20 cellular contexts compared by ENCODE assay signal in genomic region chr1:115647000-115647399, GRCh38. TPM values are rescaled to one million over a fixed set of nuclear protein-coding genes. Genes with fewer than 3 reads are reported as not detected.
DNase-seq lines count a peak whose midpoint lies in the region; ATAC-seq, FAIRE-seq and TF ChIP-seq lines count a peak whose summit lies in the region.
"Had no signal": no experiment of that assay in that cellular context is flagged by ENCODE, and none has a peak within 500 bp of the region (broad histone marks: within the 10 kb centered on the region; RNA-seq: fewer than 3 reads in every experiment).

No MANE protein-coding gene starts in this region.

- TF ChIP-seq CTCF in heart right ventricle (IDR thresholded peaks at IDR 0.05) (no peak), left ventricle myocardium inferior (IDR thresholded peaks at IDR 0.05; ENCODE audit: borderline replicate concordance) (no peak), K562 (IDR thresholded peaks at IDR 0.05 in 2 of 3, conservative IDR thresholded peaks at IDR 0.05 in 1 of 3; ENCODE audit: insufficient read depth in 2 of 3, low read depth in 1 of 3, low read length in 3 of 3) (no peak), transverse colon (IDR thresholded peaks at IDR 0.05) (no peak)

- 0 out of 4 replicates have a peak overlapping the region, but pooled peaks of 1 of the 2 experiments have one; percentile 7 for H3K9ac ChIP-seq in K562 (ENCODE audit: insufficient read depth in 1 of 2, low read depth in 2 of 2, low read length in 2 of 2)
- H3K9ac ChIP-seq: GM23248 had no signal

- 58 to 67% methylated on average over 4 of the region's 4 CpGs for WGBS in heart right ventricle, 2 donors
- WGBS in K562 (ENCODE audit: insufficient coverage, low coverage, missing lambda C conversion rate): 26% methylated on average over 4 of the region's 4 CpGs
- 52 to 60% methylated on average over 4 of the region's 4 CpGs for WGBS in transverse colon (ENCODE audit: low coverage in 1 of 2), 2 donors

- intact Hi-C loops in heart right ventricle (cut with DNase I): loop anchor here in 3 of 10 donors (2.0 to 10.0 kb wide), 3 partner anchors 20 to 58 kb away; no protein-coding TSS in a partner anchor
- intact Hi-C loops in left ventricle myocardium inferior (cut with micrococcal nuclease): no loop called here
- intact Hi-C loops in K562 (cut with micrococcal nuclease): no loop called here
- intact Hi-C loops in transverse colon (cut with DNase I; ENCODE audit: low total_unique reads): loop anchor here (1.0 kb wide), 1 partner anchor 53 kb away; no protein-coding TSS in a partner anchor

- in situ Hi-C loops in K562 (cut with MboI) (no loop called here), transverse colon (cut with MboI; ENCODE audit: low pct_ligation_motif_present in 1 of 4, low pct_unique_long_range_greater_than_20kb in 1 of 4, low sequenced_read_pairs in 3 of 4) (no loop called here)

- H3K27me3 ChIP-seq in heart right ventricle (no peaks in the 10 kb centered on the region), left ventricle myocardium inferior (ENCODE audit: low read depth) (no peaks in the 10 kb centered on the region), K562 (ENCODE audit: control insufficient read depth in 2 of 2, insufficient read depth in 2 of 2, low read length in 2 of 2) (no peaks in the 10 kb centered on the region), transverse colon (no peaks in the 10 kb centered on the region)

- H3K36me3 ChIP-seq in heart right ventricle (peaks cover 0 to 11% (median 0%) of the 10 kb centered on the region in 9 donors), left ventricle myocardium inferior (peaks cover 2% of the 10 kb centered on the region), K562 (ENCODE audit: control insufficient read depth, insufficient read depth, low read length) (peaks cover 20% of the 10 kb centered on the region), transverse colon (no peaks in the 10 kb centered on the region)

- no peak for TF ChIP-seq POLR2A in K562 (conservative IDR thresholded peaks at IDR 0.05)
- TF ChIP-seq POLR2A in transverse colon (IDR thresholded peaks at IDR 0.05): no peak

- no peak for DNase-seq in heart right ventricle
- no peak for DNase-seq in left ventricle myocardium inferior
- DNase-seq in K562 (ENCODE audit: extremely low read depth in 1 of 4, low spot score in 3 of 4): peak; percentile 57 to 76 (median 68)
- DNase-seq in islet precursor cell: peak; percentile 30
- DNase-seq in transverse colon: peak; percentile 17
- no peak for DNase-seq in NCI-H2171 (lab: John Stamatoyannopoulos, UW)
- DNase-seq in COLO829 (ENCODE audit: low spot score): no peak
- no peak for DNase-seq in activated naive CD4-positive, alpha-beta T cell treated with Interleukin-2 at 50 U/mL for 16 hours
- DNase-seq: activated CD4-positive, alpha-beta T cell treated with anti-CD3 and anti-CD28 coated beads, Interleukin-2, amount 50 U/mL, for 1 hour; activated naive CD4-positive, alpha-beta T cell treated with anti-CD3 and anti-CD28 coated beads, Interleukin-2, amount 50 U/mL, for 16 hours; anterior cingulate cortex; DMS53; effector CD4-positive, alpha-beta T cell; foreskin melanocyte; GM23248; KBM-7; kidney; naive B cell; NCI-H1694 had no signal

- no peak overlapping the region for H3K4me3 ChIP-seq in heart right ventricle
- no peak overlapping the region for H3K4me3 ChIP-seq in left ventricle myocardium inferior
- no peak overlapping the region for H3K4me3 ChIP-seq in K562
- H3K4me3 ChIP-seq in transverse colon: no peak overlapping the region
- H3K4me3 ChIP-seq: GM23248, smooth muscle cell had no signal

- peak in 6 of 8 donors; percentile 19 to 54 (median 39) for ATAC-seq in heart right ventricle
- ATAC-seq in K562: peak; percentile 8; the same call in 2 of the 3 replicates

- no peaks in the 10 kb centered on the region; the same call in 1 of the 2 replicates for H4K20me1 ChIP-seq in K562 (replicated peaks; ENCODE audit: control insufficient read depth, insufficient read depth, low read length)

- H3K4me1 ChIP-seq in heart right ventricle (peaks cover 0 to 80% (median 47%) of the 10 kb centered on the region in 9 donors), left ventricle myocardium inferior (peaks cover 66% of the 10 kb centered on the region), K562 (replicated peaks in 1 of 2; ENCODE audit: control insufficient read depth in 2 of 2, insufficient read depth in 2 of 2, low read length in 2 of 2) (peaks cover 33 to 71% of the 10 kb centered on the region in 2 experiments), transverse colon (peaks cover 29 to 83% (median 42%) of the 10 kb centered on the region in 4 donors)

- no peak for TF ChIP-seq EP300 in K562 (IDR thresholded peaks at IDR 0.05; ENCODE audit: low read length)
- TF ChIP-seq EP300 in transverse colon (IDR thresholded peaks at IDR 0.05; ENCODE audit: low read depth): no peak

- POLR2A ChIA-PET in K562 (lab: Yijun Ruan, JAX): interaction anchor here (0.5 to 0.8 kb wide), 2 partner anchors 8 to 9 kb away, joined by 3 read pairs; no protein-coding TSS in a partner anchor

- peak overlapping the region; percentile 7; the same call in 1 of the 2 replicates for H2AFZ ChIP-seq in K562 (ENCODE audit: low read depth, low read length)
- H2AFZ ChIP-seq: GM23248 had no signal

- no peaks in the 10 kb centered on the region for H3K9me3 ChIP-seq in heart right ventricle
- no peaks in the 10 kb centered on the region for H3K9me3 ChIP-seq in left ventricle myocardium inferior (replicated peaks)
- no peaks in the 10 kb centered on the region for H3K9me3 ChIP-seq in K562 (replicated peaks; ENCODE audit: control insufficient read depth, insufficient read depth, low read depth, low read length)
- no peaks in the 10 kb centered on the region for H3K9me3 ChIP-seq in transverse colon

- H3K79me2 ChIP-seq in K562 (ENCODE audit: control insufficient read depth, insufficient read depth, low read length): peaks cover 97% of the 10 kb centered on the region

- CTCF ChIA-PET in K562 (lab: Yijun Ruan, JAX; ENCODE audit: low intra/inter-chr PET ratio): no interaction called here

- peak overlapping the region; percentile 22; the same call in 1 of the 2 replicates for H3K4me2 ChIP-seq in K562 (ENCODE audit: insufficient read depth, low read length)
- H3K4me2 ChIP-seq: smooth muscle cell had no signal

- H3K27ac ChIP-seq in heart right ventricle (peak overlapping the region in 1 of 10 donors; percentile 8), left ventricle myocardium inferior (replicated peaks) (no peak overlapping the region), K562 (ENCODE audit: extremely low read depth, low read depth, low read length) (peak overlapping the region; percentile 46; the same call in 2 of the 3 replicates), transverse colon (peak overlapping the region in 3 of 4 donors; percentile 35 to 68 (median 56))
- H3K27ac ChIP-seq: GM23248 had no signal

- peaks cover 3% of the 10 kb centered on the region for H3K9me1 ChIP-seq in K562 (ENCODE audit: control insufficient read depth, insufficient read depth, low read length)

- TF ChIP-seq RAD21 in K562 (CRISPR knock-in tag; conservative IDR thresholded peaks at IDR 0.05 in 1 of 2, IDR thresholded peaks at IDR 0.05 in 1 of 2): no peak

- FAIRE-seq in K562 (lab: Jason Lieb, UNC): no peak
- FAIRE-seq: kidney had no signal

- no TSS peak for BruUV-seq in K562 (replicated peaks; lab: Mats Ljungman, UMichigan)

TF ChIP-seq in K562, 482 proteins besides CTCF, POLR2A, EP300 and RAD21 (continues in another document):
- TF ChIP-seq MEF2A (IDR thresholded peaks at IDR 0.05; ENCODE audit: control insufficient read depth, low read depth, low read length) (no peak), WHSC1 (IDR thresholded peaks at IDR 0.05; ENCODE audit: low read length) (no peak), ELF4 (CRISPR knock-in tag; IDR thresholded peaks at IDR 0.05) (no peak), GABPA (tag; conservative IDR thresholded peaks at IDR 0.05; ENCODE audit: low read depth) (0 out of 2 replicates have a peak, but pooled peaks have one; percentile 26), SMARCE1 (IDR thresholded peaks at IDR 0.05) (peak; percentile 24; the same call in 1 of the 2 replicates), SMARCA4 (IDR thresholded peaks at IDR 0.05) (peak; percentile 59), HDGF (IDR thresholded peaks at IDR 0.05) (0 out of 2 replicates have a peak, but pooled peaks have one; percentile 3), PKNOX1 (IDR thresholded peaks at IDR 0.05) (peak; percentile 86), FOXJ3 (CRISPR knock-in tag; IDR thresholded peaks at IDR 0.05) (no peak), SOX6 (IDR thresholded peaks at IDR 0.05) (peak; percentile 69)

RNA-seq across cellular contexts. Expression of gene VANGL1, which starts 5.2 kb away (rescaled TPM):
- 1 to 10 TPM; 5.4 to 9.8 (median 7.3) TPM for total RNA-seq in heart right ventricle
- polyA plus RNA-seq in heart right ventricle: 1 to 10 TPM; 1.7 to 1.8 TPM
- 5.9 TPM for total RNA-seq in left ventricle myocardium inferior
- 20.7 and 22.7 TPM in 2 replicates for total RNA-seq in K562 (2011; cell fraction: chromatin; rRNA removed; ENCODE audit: low replicate concordance)
- 13.6 and 15.0 TPM in 2 replicates for total RNA-seq in K562 (2011; cell fraction: nucleolus; rRNA removed)
- 17.8 and 20.5 TPM in 2 replicates for total RNA-seq in K562 (2011; cell fraction: nucleoplasm; rRNA removed)
- total RNA-seq in K562 (2014; rRNA removed): 5.9 and 9.2 TPM in 2 replicates
- total RNA-seq in K562 (2014; rRNA removed; fragmentation: Illumina TruSeq; extraction: Trizol): 9.3 and 10.4 TPM in 2 replicates
- total RNA-seq in K562 (2015; rRNA removed; fragmentation: Illumina TruSeq; extraction: Trizol): 9.4 and 10.3 TPM in 2 replicates
- total RNA-seq in K562 (2021): 12.7 and 12.9 TPM in 2 replicates
- 8.6 and 9.6 TPM in 2 replicates for polyA plus RNA-seq in K562 (2011; rRNA removed)
- 10.2 and 10.6 TPM in 2 replicates for polyA plus RNA-seq in K562 (2011; cell fraction: cytosol; rRNA removed)
- 8.4 and 10.9 TPM in 2 replicates for polyA plus RNA-seq in K562 (2011; cell fraction: nucleus; rRNA removed)
- 8.2 and 9.1 TPM in 2 replicates for polyA plus RNA-seq in K562 (2012)
- 11.1 and 12.8 TPM in 2 replicates for polyA plus RNA-seq in K562 (2014; fragmentation: Illumina TruSeq; extraction: Trizol)
- polyA plus RNA-seq in K562 (2014; fragmentation: Nextera tagmentation; extraction: Ambion mirVana): 1 to 10 TPM in 1 of 2 experiments, under 1 TPM in 1; 0.90 to 1.2 TPM
- polyA plus RNA-seq in K562 (2014; rRNA removed): 6.0 and 10.2 TPM in 2 replicates
- 10.1 and 10.6 TPM in 2 replicates for polyA minus RNA-seq in K562 (2011; rRNA and poly(A)+ RNA removed)
- 4.4 and 7.1 TPM in 2 replicates for polyA minus RNA-seq in K562 (2011; cell fraction: cytosol; rRNA and poly(A)+ RNA removed)
- polyA minus RNA-seq in K562 (2011; cell fraction: nucleus; rRNA and poly(A)+ RNA removed): 4.0 and 9.1 TPM in 2 replicates
- 10 to 100 TPM in 3 of 4 donors, 1 to 10 TPM in 1; 5.6 to 26.9 (median 16.9) TPM for total RNA-seq in transverse colon

Comparison
In these comparisons a context has a peak if more than half of its experiments do, and no peak if none do; other contexts are left out.
1. DNase-seq: peak in K562 (4 of 4), islet precursor cell (single experiment) and transverse colon (single experiment); none in heart right ventricle (0 of 2), left ventricle myocardium inferior (single experiment), NCI-H2171 (single experiment), COLO829 (single experiment) and activated naive CD4-positive, alpha-beta T cell treated with Interleukin-2 at 50 U/mL for 16 hours (single experiment).